15 cellular contexts compared by ENCODE assay signal in the genomic region with DNA sequence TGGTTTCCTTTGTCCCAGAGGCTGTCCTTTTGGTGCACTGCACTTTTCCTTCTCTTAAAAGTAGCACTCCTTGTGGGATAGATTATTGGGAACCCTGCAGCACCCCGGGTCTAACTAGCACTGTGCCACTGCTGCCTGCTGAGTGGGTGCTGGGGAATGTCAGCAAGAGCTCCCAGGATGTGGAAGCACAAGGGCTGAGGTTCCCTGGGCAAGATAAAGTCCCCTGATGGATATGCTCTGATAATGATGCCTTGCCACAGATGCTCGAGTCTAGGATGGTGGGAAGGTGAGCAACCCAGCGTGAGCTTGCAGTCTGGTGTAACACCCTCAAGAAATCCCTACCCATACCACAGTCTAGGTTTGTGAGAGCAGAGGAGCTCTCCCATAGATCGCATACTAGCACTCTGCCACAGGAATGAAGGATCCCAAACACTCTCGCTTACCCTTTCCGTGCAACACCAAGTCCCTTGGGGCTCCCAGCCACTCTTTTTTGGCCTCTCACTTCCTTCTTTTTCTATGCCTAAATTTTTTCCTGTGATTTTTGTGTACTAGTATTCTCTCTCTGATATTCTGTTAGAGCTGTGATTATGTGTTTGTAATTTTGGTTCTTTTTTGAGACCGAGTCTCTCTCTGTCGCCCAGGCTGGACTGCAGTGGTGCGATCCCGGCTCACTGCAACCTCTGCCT. TPM values are rescaled to one million over a fixed set of nuclear protein-coding genes. Genes with fewer than 3 reads are reported as not detected.
DNase-seq lines count a peak whose midpoint lies in the region; ATAC-seq and TF ChIP-seq lines count a peak whose summit lies in the region.
"Had no signal": no experiment of that assay in that cellular context is flagged by ENCODE, and none has a peak within 500 bp of the region (broad histone marks: within the 10 kb centered on the region; RNA-seq: fewer than 3 reads in every experiment).

No MANE protein-coding gene starts in this region.

- H3K4me1 ChIP-seq in CD8-positive, alpha-beta memory T cell (ENCODE audit: insufficient read depth, low read length) = peaks cover 17% of the 10 kb centered on the region
- H3K4me1 ChIP-seq in GM23338 (ENCODE audit: insufficient read depth) (peaks cover 4% of the 10 kb centered on the region; the same call in 1 of the 2 replicates), SJCRH30 (no peaks in the 10 kb centered on the region)

- in situ Hi-C loops in brain microvascular endothelial cell (cut with HindIII; ENCODE audit: low pct_ligation_motif_present, low sequenced_read_pairs) = no loop called here

- peak overlapping the region in 5 of 7 donors; percentile 20 to 39 (median 26) for H3K4me3 Mint-ChIP-seq in CD8-positive, alpha-beta memory T cell
- H3K4me3 Mint-ChIP-seq in GM23338 = no peak overlapping the region; the same call in 2 of the 3 replicates
- peak overlapping the region in 8 of 10 donors; percentile 3 to 50 (median 26) for H3K4me3 Mint-ChIP-seq in naive thymus-derived CD8-positive, alpha-beta T cell

- no peaks in the 10 kb centered on the region for H4K20me1 ChIP-seq in GM23338 (replicated peaks; ENCODE audit: insufficient read depth)

- H3K27ac ChIP-seq in CD8-positive, alpha-beta memory T cell (ENCODE audit: low read depth, low read length) = no peak overlapping the region
- H3K27ac ChIP-seq in GM23338 (ENCODE audit: low read depth) (no peak overlapping the region), brain microvascular endothelial cell (no peak overlapping the region), SJCRH30 (no peak overlapping the region)
- H3K27ac ChIP-seq: thoracic aorta had no signal

- H3K27ac Mint-ChIP-seq in CD8-positive, alpha-beta memory T cell = peak overlapping the region in 4 of 8 donors; percentile 53 to 78 (median 68)
- peak overlapping the region; percentile 49 for H3K27ac Mint-ChIP-seq in GM23338
- peak overlapping the region in 4 of 10 donors; percentile 13 to 82 (median 51) for H3K27ac Mint-ChIP-seq in naive thymus-derived CD8-positive, alpha-beta T cell

- H3K9me2 ChIP-seq in GM23338 (ENCODE audit: insufficient read depth) = no peaks in the 10 kb centered on the region

- H3K27me3 Mint-ChIP-seq in CD8-positive, alpha-beta memory T cell = no peaks in the 10 kb centered on the region
- peaks cover 4% of the 10 kb centered on the region for H3K27me3 Mint-ChIP-seq in GM23338 (ENCODE audit: insufficient read depth, low read depth, poor library complexity)
- H3K27me3 Mint-ChIP-seq in naive thymus-derived CD8-positive, alpha-beta T cell = no peaks in the 10 kb centered on the region

- H3K4me3 ChIP-seq in CD8-positive, alpha-beta memory T cell (ENCODE audit: low read length) = no peak overlapping the region
- H3K4me3 ChIP-seq in GM23338 = no peak overlapping the region
- H3K4me3 ChIP-seq in brain microvascular endothelial cell (ENCODE audit: low read depth, low read length) = no peak overlapping the region
- no peak overlapping the region for H3K4me3 ChIP-seq in SJCRH30
- H3K4me3 ChIP-seq: spleen, thoracic aorta had no signal

- no peak for DNase-seq in CD8-positive, alpha-beta memory T cell
- DNase-seq in GM23338 (ENCODE audit: low spot score) (peak; percentile 14), brain microvascular endothelial cell (peak; percentile 32), SJCRH30 (no peak), germinal center (ENCODE audit: low spot score) (no peak), ureter (ENCODE audit: low spot score) (no peak)
- DNase-seq in naive thymus-derived CD8-positive, alpha-beta T cell = no peak
- DNase-seq: anterior cingulate cortex, Calu3, glutamatergic neuron, NCI-H1930, NCI-H748 treated with DMSO at 0.1 percent for 48 hours, spleen, T1000 had no signal

- TF ChIP-seq CTCF in GM23338 (conservative IDR thresholded peaks at IDR 0.05; ENCODE audit: low read depth in 2 of 2) (no peak), brain microvascular endothelial cell (IDR thresholded peaks at IDR 0.05; ENCODE audit: low read depth, low read length, missing control alignments) (no peak)

- no peaks in the 10 kb centered on the region for H3K27me3 ChIP-seq in CD8-positive, alpha-beta memory T cell (ENCODE audit: insufficient read depth, low read length, poor library complexity, severe bottlenecking)
- H3K27me3 ChIP-seq in GM23338 (ENCODE audit: insufficient read depth) (no peaks in the 10 kb centered on the region), brain microvascular endothelial cell (replicated peaks) (no peaks in the 10 kb centered on the region), SJCRH30 (no peaks in the 10 kb centered on the region)
- H3K27me3 ChIP-seq: spleen had no signal

- H3K36me3 ChIP-seq in CD8-positive, alpha-beta memory T cell (ENCODE audit: insufficient read depth, low read length) = peaks cover 26% of the 10 kb centered on the region
- H3K36me3 ChIP-seq in GM23338 (ENCODE audit: insufficient read depth) (no peaks in the 10 kb centered on the region), brain microvascular endothelial cell (replicated peaks) (peaks cover 10% of the 10 kb centered on the region), SJCRH30 (peaks cover 15% of the 10 kb centered on the region)

- CTCF ChIA-PET in CD8-positive, alpha-beta memory T cell (lab: Charles Lee) = interaction anchor here (0.6 kb wide), 1 partner anchor 114 kb away, joined by 3 read pairs; no protein-coding TSS in a partner anchor

- H2AFZ ChIP-seq in GM23338 = no peak overlapping the region

- peak; percentile 63 for ATAC-seq in GM23338
- ATAC-seq in naive thymus-derived CD8-positive, alpha-beta T cell = peak; percentile 20 to 25

- no peaks in the 10 kb centered on the region for H3F3A ChIP-seq in GM23338 (replicated peaks; ENCODE audit: low read depth)

- peaks cover 11 to 29% (median 23%) of the 10 kb centered on the region in 5 donors for H3K9me3 Mint-ChIP-seq in CD8-positive, alpha-beta memory T cell
- H3K9me3 Mint-ChIP-seq in GM23338 = no peaks in the 10 kb centered on the region
- H3K9me3 Mint-ChIP-seq in naive thymus-derived CD8-positive, alpha-beta T cell = peaks cover 2 to 42% (median 23%) of the 10 kb centered on the region in 9 donors

- H3K36me3 Mint-ChIP-seq in CD8-positive, alpha-beta memory T cell = peaks cover 36 to 71% (median 52%) of the 10 kb centered on the region in 3 donors
- H3K36me3 Mint-ChIP-seq in GM23338 (ENCODE audit: low read depth) = peaks cover 4% of the 10 kb centered on the region; the same call in 1 of the 3 replicates
- H3K36me3 Mint-ChIP-seq in naive thymus-derived CD8-positive, alpha-beta T cell = peaks cover 61 to 62% (median 61%) of the 10 kb centered on the region in 3 donors

- peaks cover 56% of the 10 kb centered on the region for H3K79me2 ChIP-seq in GM23338 (replicated peaks; ENCODE audit: insufficient read depth)

- H3K9me3 ChIP-seq in CD8-positive, alpha-beta memory T cell (ENCODE audit: low read length) = peaks cover 11% of the 10 kb centered on the region
- H3K9me3 ChIP-seq in SJCRH30 (replicated peaks) = no peaks in the 10 kb centered on the region

- peaks cover 70 to 86% (median 82%) of the 10 kb centered on the region in 3 donors for H3K4me1 Mint-ChIP-seq in CD8-positive, alpha-beta memory T cell
- H3K4me1 Mint-ChIP-seq in GM23338 = peaks cover 37% of the 10 kb centered on the region
- H3K4me1 Mint-ChIP-seq in naive thymus-derived CD8-positive, alpha-beta T cell = peaks cover 30 to 78% (median 71%) of the 10 kb centered on the region in 4 donors

- POLR2A ChIA-PET in CD8-positive, alpha-beta memory T cell (lab: Charles Lee) = no interaction called here
- POLR2A ChIA-PET in naive thymus-derived CD8-positive, alpha-beta T cell (lab: Charles Lee) = interaction anchor here (0.6 to 1.0 kb wide), 2 partner anchors 15 to 31 kb away, joined by 3 read pairs; no protein-coding TSS in a partner anchor

- no peak overlapping the region for H3K4me2 ChIP-seq in GM23338

TF ChIP-seq in GM23338, 12 proteins besides CTCF, POLR2A, EP300 and RAD21 (continues in another document):
- TF ChIP-seq REST (IDR thresholded peaks at IDR 0.05; ENCODE audit: unreplicated experiment) (no peak), STAT1 (IDR thresholded peaks at IDR 0.05; ENCODE audit: unreplicated experiment) (no peak), POLR2AphosphoS5 (IDR thresholded peaks at IDR 0.05; ENCODE audit: low read depth) (no peak)

RNA-seq across cellular contexts. Expression of gene USP15, which starts 32.7 kb away (rescaled TPM):
- 10 to 100 TPM; 90.9 to 99.0 TPM for total RNA-seq in CD8-positive, alpha-beta memory T cell
- 59.5 TPM for polyA plus RNA-seq in CD8-positive, alpha-beta memory T cell
- total RNA-seq in GM23338 (2014; rRNA removed; shearing (Covaris generic)) = 29.5 and 33.0 TPM in 2 replicates
- polyA plus RNA-seq in GM23338 (2016; fragmentation: Nextera tagmentation; extraction: Ambion mirVana) = 60.3 and 64.8 TPM in 2 replicates
- 100 to 1,000 TPM; 153 to 164 TPM for total RNA-seq in naive thymus-derived CD8-positive, alpha-beta T cell
- 10 to 100 TPM; 49.1 to 57.0 (median 54.6) TPM for polyA plus RNA-seq in naive thymus-derived CD8-positive, alpha-beta T cell
- total RNA-seq in SJCRH30 (2014; rRNA removed; shearing (Covaris generic)) = 35.5 and 36.6 TPM in 2 replicates
- total RNA-seq in ureter = 91.1 TPM

Comparison
In these comparisons a context has a peak if more than half of its experiments do, and no peak if none do; other contexts are left out.
1. DNase-seq: peak in GM23338 (single experiment) and brain microvascular endothelial cell (single experiment); none in CD8-positive, alpha-beta memory T cell (0 of 5), naive thymus-derived CD8-positive, alpha-beta T cell (0 of 10), SJCRH30 (0 of 2), germinal center (single experiment) and ureter (single experiment).